Comparison of ENCODE assay signal across 19 cellular contexts in the genomic region with DNA sequence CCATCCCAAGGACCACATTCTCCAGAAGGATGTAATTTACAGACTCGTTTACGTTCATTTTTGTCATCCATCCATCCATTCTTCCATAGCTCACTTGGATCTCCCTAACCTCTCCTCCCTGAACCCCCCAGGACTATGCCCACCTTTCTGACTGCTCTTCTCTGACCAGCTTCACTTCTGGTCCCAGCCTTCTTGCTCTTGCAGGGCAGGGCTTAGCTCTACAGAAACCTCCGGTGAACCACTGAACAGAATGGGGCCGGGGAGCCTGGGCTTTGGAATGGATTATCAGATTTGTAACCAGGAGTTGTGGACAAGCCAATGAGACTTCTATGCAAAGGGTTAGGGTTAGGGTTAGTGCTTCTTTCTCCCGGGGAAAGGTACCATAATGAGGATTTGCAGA.
"Had no signal": no experiment of that assay in that cellular context is flagged by ENCODE, and none has a peak within 500 bp of the region (broad histone marks: within the 10 kb centered on the region; RNA-seq: fewer than 3 reads in every experiment).

No MANE protein-coding gene starts in this region.

- H3K4me1 Mint-ChIP-seq: memory B cell; neural crest cell; stimulated activated effector memory CD8-positive, alpha-beta T cell treated with anti-CD3 and anti-CD28 coated beads, Interleukin-12 subunit alpha, Interleukin-12 subunit beta, amount 100 ng/mL, for 72 hours had no signal

- H3K27me3 ChIP-seq: dorsolateral prefrontal cortex, right atrium auricular region, tibial nerve, upper lobe of left lung had no signal

- DNase-seq: dorsolateral prefrontal cortex; effector CD8-positive, alpha-beta T cell; erythroblast; left ventricle myocardium superior; natural killer cell; stimulated activated CD4-positive, alpha-beta T cell treated with anti-CD3 and anti-CD28 coated beads, Interleukin-12 subunit alpha, Interleukin-12 subunit beta, amount 100 ng/mL, for 4 hours; stimulated activated CD4-positive, alpha-beta T cell treated with anti-CD3 and anti-CD28 coated beads, Interleukin-4, amount 100 ng/mL, for 24 hours; stimulated activated naive CD4-positive, alpha-beta T cell treated with Interleukin-2 at 50 U/mL for 16 hours; upper lobe of left lung had no signal

- H3K36me3 Mint-ChIP-seq: memory B cell; natural killer cell; stimulated activated effector memory CD8-positive, alpha-beta T cell treated with anti-CD3 and anti-CD28 coated beads, Interleukin-12 subunit alpha, Interleukin-12 subunit beta, amount 100 ng/mL, for 72 hours had no signal

- ATAC-seq: left ventricle myocardium superior; natural killer cell; sciatic nerve; stimulated activated effector memory CD8-positive, alpha-beta T cell treated with anti-CD3 and anti-CD28 coated beads, Interleukin-12 subunit alpha, Interleukin-12 subunit beta, amount 100 ng/mL, for 72 hours had no signal

- H3K27ac ChIP-seq: dorsolateral prefrontal cortex, prostate gland, right atrium auricular region, thoracic aorta, tibial nerve, upper lobe of left lung had no signal

- H3K36me3 ChIP-seq: prostate gland, right atrium auricular region, thoracic aorta, tibial nerve, upper lobe of left lung had no signal

- H3K4me1 ChIP-seq: prostate gland, right atrium auricular region, tibial nerve, upper lobe of left lung had no signal

- H3K4me3 ChIP-seq: dorsolateral prefrontal cortex, lung, prostate gland, right atrium auricular region, smooth muscle cell, thoracic aorta, tibial nerve, upper lobe of left lung had no signal

- H3K27ac Mint-ChIP-seq: memory B cell; natural killer cell; stimulated activated effector memory CD8-positive, alpha-beta T cell treated with anti-CD3 and anti-CD28 coated beads, Interleukin-12 subunit alpha, Interleukin-12 subunit beta, amount 100 ng/mL, for 72 hours had no signal

- H3K4me3 Mint-ChIP-seq: memory B cell; natural killer cell; neural crest cell; stimulated activated effector memory CD8-positive, alpha-beta T cell treated with anti-CD3 and anti-CD28 coated beads, Interleukin-12 subunit alpha, Interleukin-12 subunit beta, amount 100 ng/mL, for 72 hours had no signal

- H3K9me3 Mint-ChIP-seq: memory B cell; natural killer cell; neural crest cell; stimulated activated effector memory CD8-positive, alpha-beta T cell treated with anti-CD3 and anti-CD28 coated beads, Interleukin-12 subunit alpha, Interleukin-12 subunit beta, amount 100 ng/mL, for 72 hours had no signal

- H3K9me3 ChIP-seq: prostate gland, right atrium auricular region, thoracic aorta, tibial nerve, upper lobe of left lung had no signal
